Comparison of ENCODE assay signal across 1 cellular context in genomic region chr6:110976575-110976974, GRCh38.
A peak's percentile ranks its signal among the peaks of the same experiment; 100 is the strongest.
TF ChIP-seq lines count a peak whose summit lies in the region.

No MANE protein-coding gene starts in this region.

TF ChIP-seq in HepG2, 621 proteins besides CTCF, POLR2A, EP300 and RAD21 (continued from another document):
- TF ChIP-seq, protein P1, sequence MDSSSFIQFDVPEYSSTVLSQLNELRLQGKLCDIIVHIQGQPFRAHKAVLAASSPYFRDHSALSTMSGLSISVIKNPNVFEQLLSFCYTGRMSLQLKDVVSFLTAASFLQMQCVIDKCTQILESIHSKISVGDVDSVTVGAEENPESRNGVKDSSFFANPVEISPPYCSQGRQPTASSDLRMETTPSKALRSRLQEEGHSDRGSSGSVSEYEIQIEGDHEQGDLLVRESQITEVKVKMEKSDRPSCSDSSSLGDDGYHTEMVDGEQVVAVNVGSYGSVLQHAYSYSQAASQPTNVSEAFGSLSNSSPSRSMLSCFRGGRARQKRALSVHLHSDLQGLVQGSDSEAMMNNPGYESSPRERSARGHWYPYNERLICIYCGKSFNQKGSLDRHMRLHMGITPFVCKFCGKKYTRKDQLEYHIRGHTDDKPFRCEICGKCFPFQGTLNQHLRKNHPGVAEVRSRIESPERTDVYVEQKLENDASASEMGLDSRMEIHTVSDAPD (CRISPR knock-in tag; IDR thresholded peaks at IDR 0.05): 0 out of 2 replicates have a peak, but pooled peaks have one; percentile 23
